ENCODE assay signal across 8 cellular contexts in genomic region chrX:37847733-37848197, GRCh38. TPM values are rescaled to one million over a fixed set of nuclear protein-coding genes. Genes with fewer than 3 reads are reported as not detected.
DNase-seq lines count a peak whose midpoint lies in the region; TF ChIP-seq lines count a peak whose summit lies in the region.

No MANE protein-coding gene starts in this region.

- intact Hi-C loops in ascending aorta (cut with DNase I): loop anchor here (10.0 kb wide), 2 partner anchors 163 to 477 kb away; partner anchors contain the start of genes RPGR and XK

- TF ChIP-seq CTCF in AG04450 (IDR thresholded peaks at IDR 0.05; ENCODE audit: low read depth, low read length): no peak
- no peak for TF ChIP-seq CTCF in ascending aorta (IDR thresholded peaks at IDR 0.05)

- no peaks in the 10 kb centered on the region for H3F3A ChIP-seq in GM23248 (ENCODE audit: insufficient read depth)

- no peak overlapping the region for H2BK15ac ChIP-seq in mesendoderm (replicated peaks; ENCODE audit: low read depth)

- H4K5ac ChIP-seq in mesendoderm (ENCODE audit: low read length): peak overlapping the region; percentile 87

- H3K56ac ChIP-seq in mesendoderm (ENCODE audit: low read length): peak overlapping the region; percentile 81

- H2BK5ac ChIP-seq in mesendoderm (ENCODE audit: low read length): no peak overlapping the region

- H4K20me1 ChIP-seq in GM23248 (ENCODE audit: insufficient read depth): no peaks in the 10 kb centered on the region

- peak overlapping the region; percentile 78 for H3K4me2 ChIP-seq in GM23248 (ENCODE audit: unreplicated experiment)
- H3K4me2 ChIP-seq in mesendoderm (ENCODE audit: low read length): peak overlapping the region; percentile 18

- H4K8ac ChIP-seq in mesendoderm (ENCODE audit: low read depth, low read length): no peak overlapping the region

- H3K18ac ChIP-seq in mesendoderm (ENCODE audit: low read length): no peak overlapping the region

- peak overlapping the region; percentile 91 for H3K9ac ChIP-seq in GM23248
- H3K9ac ChIP-seq in mesendoderm (ENCODE audit: low read length): peak overlapping the region; percentile 61

- H3K9me2 ChIP-seq in GM23248 (ENCODE audit: insufficient read depth): no peaks in the 10 kb centered on the region

- H3K79me1 ChIP-seq in mesendoderm (ENCODE audit: low read length): no peaks in the 10 kb centered on the region

- no peaks in the 10 kb centered on the region for H3K27me3 ChIP-seq in AG04450 (ENCODE audit: control insufficient read depth, insufficient read depth, low read length)
- H3K27me3 ChIP-seq in GM23248 (replicated peaks; ENCODE audit: insufficient read depth): no peaks in the 10 kb centered on the region
- H3K27me3 ChIP-seq in ascending aorta: no peaks in the 10 kb centered on the region
- no peaks in the 10 kb centered on the region for H3K27me3 ChIP-seq in mesendoderm (ENCODE audit: insufficient read depth, low read length, poor library complexity)

- CTCF ChIA-PET in AG04450 (lab: Charles Lee): interaction anchor here (0.6 to 1.0 kb wide), 2 partner anchors 23 to 103 kb away, joined by 3 read pairs; no protein-coding TSS in a partner anchor

- peak overlapping the region; percentile 94 for H2AFZ ChIP-seq in GM23248

- H3K4me3 ChIP-seq in AG04450 (ENCODE audit: low read depth, low read length) (peak overlapping the region; percentile 73), GM23248 (peak overlapping the region; percentile 84), ascending aorta (peak overlapping the region; percentile 51 to 88), mesendoderm (ENCODE audit: low read length) (no peak overlapping the region)

- H2BK120ac ChIP-seq in mesendoderm (ENCODE audit: low read depth, low read length): no peak overlapping the region

- H3K23ac ChIP-seq in mesendoderm (ENCODE audit: low read length): no peak overlapping the region

- peak overlapping the region; percentile 31 for H3K27ac ChIP-seq in AG04450 (ENCODE audit: low read depth, low read length)
- peak overlapping the region; percentile 43 for H3K27ac ChIP-seq in GM23248
- H3K27ac ChIP-seq in ascending aorta: peak overlapping the region; percentile 88 to 89
- no peak overlapping the region for H3K27ac ChIP-seq in mesendoderm (ENCODE audit: low read depth, low read length)

- 4 to 9% methylated on average over 4 to 5 of the region's 5 CpGs for WGBS in GM23248 (ENCODE audit: low coverage in 1 of 2, low lambda C conversion rate in 2 of 2, missing lambda C conversion rate in 2 of 2), 2 experiments
- no CpG with 5 or more reads among the region's 5 CpGs for WGBS in mesendoderm (ENCODE audit: extremely low coverage, insufficient coverage, low lambda C conversion rate)

- DNase-seq in AG04450 (ENCODE audit: low read depth, low spot score) (no peak), GM23248 (no peak), ascending aorta (ENCODE audit: low spot score in 2 of 2) (no peak), mesendoderm (no peak), NCI-H187 (lab: John Stamatoyannopoulos, UW) (no peak), NCI-H82 treated with DMSO at 0.1 percent for 48 hours (lab: John Stamatoyannopoulos, UW; ENCODE audit: unreplicated experiment) (no peak)
- no peak for DNase-seq in stimulated activated naive CD4-positive, alpha-beta T cell treated with Interleukin-2 at 50 U/mL for 16 hours (lab: John Stamatoyannopoulos, UW)
- no peak for DNase-seq in activated CD8-positive, alpha-beta memory T cell treated with anti-CD3 and anti-CD28 coated beads, Interleukin-2, amount 50 U/mL, for 48 hours

- in situ Hi-C loops in GM23248 (cut with MboI): no loop called here

- H3K9me3 ChIP-seq in AG04450 (ENCODE audit: control insufficient read depth, insufficient read depth, low read length): no peaks in the 10 kb centered on the region
- H3K9me3 ChIP-seq in GM23248 (ENCODE audit: low read depth): no peaks in the 10 kb centered on the region
- no peaks in the 10 kb centered on the region for H3K9me3 ChIP-seq in ascending aorta

- H3K79me2 ChIP-seq in GM23248 (ENCODE audit: insufficient read depth): no peaks in the 10 kb centered on the region
- H3K79me2 ChIP-seq in mesendoderm (ENCODE audit: control insufficient read depth, insufficient read depth, low read length): no peaks in the 10 kb centered on the region

- no peak overlapping the region for H3K4ac ChIP-seq in mesendoderm (ENCODE audit: low read depth, low read length)

- H3K4me1 ChIP-seq in GM23248 (ENCODE audit: insufficient read depth) (0 out of 2 replicates have a peak, but pooled peaks cover 3% of the 10 kb centered on the region), ascending aorta (no peaks in the 10 kb centered on the region), mesendoderm (ENCODE audit: control insufficient read depth, low read depth, low read length) (no peaks in the 10 kb centered on the region)

- no peak overlapping the region for H2AK5ac ChIP-seq in mesendoderm (ENCODE audit: low read length)

- H3K36me3 ChIP-seq in GM23248 (ENCODE audit: low read depth) (no peaks in the 10 kb centered on the region), ascending aorta (no peaks in the 10 kb centered on the region), mesendoderm (ENCODE audit: control insufficient read depth, insufficient read depth, low read length) (no peaks in the 10 kb centered on the region)

- POLR2A ChIA-PET in AG04450 (lab: Yijun Ruan, JAX): no interaction called here

RNA-seq across cellular contexts. Expression of gene DYNLT3, which starts 0.4 kb away (rescaled TPM):
- 20.3 and 28.6 TPM in 2 replicates for polyA plus RNA-seq in AG04450 (2011; rRNA removed)
- polyA minus RNA-seq in AG04450 (2011; rRNA and poly(A)+ RNA removed): 9.8 and 17.5 TPM in 2 replicates
- 43.4 and 46.3 TPM in 2 replicates for total RNA-seq in GM23248 (2014; rRNA removed; shearing (Covaris generic))
- 64.3 and 65.4 TPM in 2 replicates for polyA plus RNA-seq in GM23248 (2016; fragmentation: Nextera tagmentation; extraction: Ambion mirVana)
- total RNA-seq in ascending aorta: 32.2 TPM
- polyA plus RNA-seq in mesendoderm (2013, experiment 1 of 2): 6.2 TPM
- 5.9 TPM for polyA plus RNA-seq in mesendoderm (2013, experiment 2 of 2)
